9 cellular contexts compared by ENCODE assay signal in the genomic region with DNA sequence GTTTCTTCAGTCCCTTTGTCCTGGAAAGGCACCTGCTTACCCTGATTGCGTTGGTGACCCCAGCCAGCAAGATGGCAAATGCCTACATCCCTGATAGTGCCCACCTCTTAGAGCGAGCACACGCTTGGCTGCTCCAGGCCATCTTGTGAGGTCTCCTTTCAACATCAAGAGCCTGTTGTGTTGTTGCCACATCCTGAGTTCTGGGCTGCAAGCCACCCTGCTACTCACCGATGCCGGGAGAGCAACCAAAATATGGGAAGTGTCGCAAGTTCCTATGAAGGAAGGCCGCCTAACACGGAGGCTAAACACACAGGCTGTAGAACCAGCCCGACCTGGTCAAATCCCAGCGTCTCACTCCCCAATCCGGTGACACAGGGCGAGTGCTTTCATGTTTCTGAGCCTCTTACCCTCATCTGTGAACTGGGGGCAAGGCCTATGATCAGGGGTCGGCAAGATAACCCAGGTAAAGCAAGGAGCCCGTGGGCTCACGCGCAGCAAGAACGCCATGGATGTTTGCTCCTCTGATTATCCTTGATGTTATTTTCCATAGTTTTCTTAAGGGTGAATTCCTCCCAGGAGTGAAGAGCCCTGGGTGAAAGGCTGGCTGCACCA.
DNase-seq lines count a peak whose midpoint lies in the region; ATAC-seq and TF ChIP-seq lines count a peak whose summit lies in the region.
"Had no signal": no experiment of that assay in that cellular context is flagged by ENCODE, and none has a peak within 500 bp of the region (broad histone marks: within the 10 kb centered on the region; RNA-seq: fewer than 3 reads in every experiment).

No MANE protein-coding gene starts in this region.

- H3K4me3 ChIP-seq in foreskin fibroblast (ENCODE audit: low read depth in 1 of 2, low read length in 2 of 2): no peak overlapping the region

- CTCF ChIA-PET in activated B cell treated with CpG ODN at 0.5 μM for 24 hours (lab: Charles Lee): interaction anchor here (0.9 to 4.3 kb wide), 4 partner anchors 26 to 98 kb away, joined by 3 to 38 read pairs (median 10); a partner anchor contains a TSS

- peak overlapping the region; percentile 95 for H3K27ac Mint-ChIP-seq in activated B cell treated with CpG ODN at 0.5 μM for 24 hours
- H3K27ac Mint-ChIP-seq in glutamatergic neuron (ENCODE audit: unreplicated experiment): no peak overlapping the region

- no peaks in the 10 kb centered on the region for H3K9me3 Mint-ChIP-seq in activated B cell treated with CpG ODN at 0.5 μM for 24 hours
- peaks cover 2% of the 10 kb centered on the region for H3K9me3 Mint-ChIP-seq in glutamatergic neuron (ENCODE audit: unreplicated experiment)

- peaks cover 69% of the 10 kb centered on the region for H3K4me1 Mint-ChIP-seq in activated B cell treated with CpG ODN at 0.5 μM for 24 hours
- H3K4me1 Mint-ChIP-seq in glutamatergic neuron (ENCODE audit: low read depth, unreplicated experiment): no peaks in the 10 kb centered on the region

- intact Hi-C loops in activated B cell treated with CpG ODN at 0.5 μM for 24 hours (cut with micrococcal nuclease): loop anchor here (2.0 kb wide), 1 partner anchor 61 kb away; no protein-coding TSS in a partner anchor

- no peak overlapping the region for H3K4me3 Mint-ChIP-seq in activated B cell treated with CpG ODN at 0.5 μM for 24 hours
- H3K4me3 Mint-ChIP-seq in glutamatergic neuron (ENCODE audit: unreplicated experiment): no peak overlapping the region

- DNase-seq in G401 (ENCODE audit: low spot score): peak; percentile 7
- DNase-seq in activated B cell treated with CpG ODN at 0.5 μM for 24 hours: no peak
- peak; percentile 79 to 82 for DNase-seq in foreskin fibroblast
- DNase-seq in putamen (ENCODE audit: low spot score): peak; percentile 36
- DNase-seq in NCI-H748 (lab: John Stamatoyannopoulos, UW; ENCODE audit: unreplicated experiment): no peak
- no peak for DNase-seq in glutamatergic neuron
- no peak for DNase-seq in activated CD8-positive, alpha-beta memory T cell treated with anti-CD3 and anti-CD28 coated beads, Interleukin-2, amount 50 U/mL, for 48 hours
- DNase-seq: MM.1S had no signal

- POLR2A ChIA-PET in activated B cell treated with CpG ODN at 0.5 μM for 24 hours (lab: Charles Lee): interaction anchor here (0.9 to 6.1 kb wide), 10 partner anchors 9 to 544 kb away, joined by 3 to 144 read pairs (median 4); a partner anchor contains a TSS

- H3K36me3 Mint-ChIP-seq in activated B cell treated with CpG ODN at 0.5 μM for 24 hours (ENCODE audit: low read depth) (peaks cover 29% of the 10 kb centered on the region), glutamatergic neuron (ENCODE audit: unreplicated experiment) (peaks cover 5% of the 10 kb centered on the region)

- in situ Hi-C loops in G401 (cut with HindIII; ENCODE audit: low sequenced_read_pairs): no loop called here

- no peak for ATAC-seq in activated B cell treated with CpG ODN at 0.5 μM for 24 hours (ENCODE audit: low read depth)
- no peak for ATAC-seq in GM21576 (IDR thresholded peaks at IDR 0.05; ENCODE audit: unreplicated experiment)

- TF ChIP-seq CTCF in activated B cell treated with CpG ODN at 0.5 μM for 24 hours (IDR thresholded peaks at IDR 0.05) (no peak), foreskin fibroblast (IDR thresholded peaks at IDR 0.05; ENCODE audit: low read depth, low read length) (no peak), glutamatergic neuron (IDR thresholded peaks at IDR 0.05; ENCODE audit: partially characterized antibody, unreplicated experiment) (no peak)

- H3K27me3 Mint-ChIP-seq in activated B cell treated with CpG ODN at 0.5 μM for 24 hours (no peaks in the 10 kb centered on the region), glutamatergic neuron (ENCODE audit: unreplicated experiment) (no peaks in the 10 kb centered on the region)

Comparison
In these comparisons a context has a peak if more than half of its experiments do, and no peak if none do; other contexts are left out.
1. DNase-seq: peak in G401 (single experiment), foreskin fibroblast (2 of 2) and putamen (single experiment); none in activated B cell treated with CpG ODN at 0.5 μM for 24 hours (single experiment), NCI-H748 (single experiment), glutamatergic neuron (single experiment) and activated CD8-positive, alpha-beta memory T cell treated with anti-CD3 and anti-CD28 coated beads, Interleukin-2, amount 50 U/mL, for 48 hours (single experiment).